22 cellular contexts compared by ENCODE assay signal in genomic region chr12:26798669-26799068, GRCh38.
"Had no signal": no experiment of that assay in that cellular context is flagged by ENCODE, and none has a peak within 500 bp of the region (broad histone marks: within the 10 kb centered on the region; RNA-seq: fewer than 3 reads in every experiment).

No MANE protein-coding gene starts in this region.

- H3K9me3 Mint-ChIP-seq: activated CD4-positive, alpha-beta T cell treated with anti-CD3 and anti-CD28 coated beads, Interleukin-2, amount 10 ng/mL, durations not matched to agents 24 days and 14 days; activated naive CD4-positive, alpha-beta T cell treated with anti-CD3 and anti-CD28 coated beads, Interleukin-2, amount 10 ng/mL, durations not matched to agents 7 days and 5 days; activated naive CD8-positive, alpha-beta T cell treated with anti-CD3 and anti-CD28 coated beads, Interleukin-2, amount 50 U/mL, for 24 hours; activated T-cell treated with anti-CD3 and anti-CD28 coated beads, Interleukin-2, amount 50 U/mL, for 4 hours; natural killer cell had no signal

- H3K27me3 Mint-ChIP-seq: activated CD4-positive, alpha-beta T cell treated with anti-CD3 and anti-CD28 coated beads, Interleukin-2, amount 10 ng/mL, durations not matched to agents 24 days and 14 days; activated naive CD4-positive, alpha-beta T cell treated with anti-CD3 and anti-CD28 coated beads, Interleukin-2, amount 10 ng/mL, durations not matched to agents 7 days and 5 days; activated naive CD8-positive, alpha-beta T cell treated with anti-CD3 and anti-CD28 coated beads, Interleukin-2, amount 50 U/mL, for 24 hours had no signal

- H3K27ac ChIP-seq: brain microvascular endothelial cell, coronary artery, hepatocyte, pancreas, stomach, testis, upper lobe of left lung had no signal

- H3K27me3 ChIP-seq: brain microvascular endothelial cell, hepatocyte, pancreas, stomach, testis, upper lobe of left lung had no signal

- H3K4me3 Mint-ChIP-seq: activated CD4-positive, alpha-beta T cell treated with anti-CD3 and anti-CD28 coated beads, Interleukin-2, amount 10 ng/mL, durations not matched to agents 24 days and 14 days; activated CD8-positive, alpha-beta T cell treated with anti-CD3 and anti-CD28 coated beads, Interleukin-2, amount 10 ng/mL, durations not matched to agents 7 days and 5 days; activated naive CD4-positive, alpha-beta T cell treated with anti-CD3 and anti-CD28 coated beads, Interleukin-2, amount 10 ng/mL, durations not matched to agents 7 days and 5 days; activated naive CD8-positive, alpha-beta T cell treated with anti-CD3 and anti-CD28 coated beads, Interleukin-2, amount 50 U/mL, for 24 hours; activated T-cell treated with anti-CD3 and anti-CD28 coated beads, Interleukin-2, amount 50 U/mL, for 4 hours; natural killer cell had no signal

- H3K36me3 Mint-ChIP-seq: activated naive CD4-positive, alpha-beta T cell treated with anti-CD3 and anti-CD28 coated beads, Interleukin-2, amount 10 ng/mL, durations not matched to agents 7 days and 5 days; natural killer cell had no signal

- DNase-seq: activated CD4-positive, alpha-beta T cell treated with anti-CD3 and anti-CD28 coated beads, Interleukin-2, amount 10 ng/mL, durations not matched to agents 24 days and 14 days; activated CD8-positive, alpha-beta T cell treated with anti-CD3 and anti-CD28 coated beads, Interleukin-2, amount 10 ng/mL, durations not matched to agents 7 days and 5 days; activated effector memory CD4-positive, alpha-beta T cell treated with Interleukin-2 at 50 U/mL for 16 hours; activated naive CD4-positive, alpha-beta T cell treated with anti-CD3 and anti-CD28 coated beads, Interleukin-2, amount 10 ng/mL, durations not matched to agents 7 days and 5 days; activated naive CD8-positive, alpha-beta T cell treated with anti-CD3 and anti-CD28 coated beads, Interleukin-2, amount 50 U/mL, for 24 hours; activated T-cell treated with anti-CD3 and anti-CD28 coated beads, Interleukin-2, amount 50 U/mL, for 4 hours; aorta; central memory CD4-positive, alpha-beta T cell; effector CD4-positive, alpha-beta T cell; left cardiac atrium; mesendoderm; natural killer cell; pancreas; stimulated activated CD4-positive, alpha-beta T cell treated with anti-CD3 and anti-CD28 coated beads, Interleukin-15, amount 100 ng/mL, for 24 hours; stimulated activated CD4-positive, alpha-beta T cell treated with anti-CD3 and anti-CD28 coated beads, Interleukin-2, amount 100 ng/mL, for 48 hours; stomach; testis; upper lobe of left lung had no signal

- H2AFZ ChIP-seq: hepatocyte had no signal

- H3K9me3 ChIP-seq: pancreas, stomach, testis, upper lobe of left lung had no signal

- H3K4me1 ChIP-seq: testis had no signal

- H3K4me3 ChIP-seq: coronary artery, hepatocyte, pancreas, skin epidermis, stomach, testis, upper lobe of left lung had no signal

- H3K4me1 Mint-ChIP-seq: activated naive CD4-positive, alpha-beta T cell treated with anti-CD3 and anti-CD28 coated beads, Interleukin-2, amount 10 ng/mL, durations not matched to agents 7 days and 5 days had no signal

- H3K36me3 ChIP-seq: brain microvascular endothelial cell, pancreas, stomach, upper lobe of left lung had no signal

- H3K27ac Mint-ChIP-seq: activated CD4-positive, alpha-beta T cell treated with anti-CD3 and anti-CD28 coated beads, Interleukin-2, amount 10 ng/mL, durations not matched to agents 24 days and 14 days; activated CD8-positive, alpha-beta T cell treated with anti-CD3 and anti-CD28 coated beads, Interleukin-2, amount 10 ng/mL, durations not matched to agents 7 days and 5 days; activated naive CD4-positive, alpha-beta T cell treated with anti-CD3 and anti-CD28 coated beads, Interleukin-2, amount 10 ng/mL, durations not matched to agents 7 days and 5 days had no signal

- ATAC-seq: activated CD8-positive, alpha-beta T cell treated with anti-CD3 and anti-CD28 coated beads, Interleukin-2, amount 10 ng/mL, durations not matched to agents 7 days and 5 days; activated T-cell treated with anti-CD3 and anti-CD28 coated beads, Interleukin-2, amount 50 U/mL, for 4 hours; natural killer cell had no signal
